Comparison of ENCODE assay signal across 11 cellular contexts in genomic region chr6:111662794-111663231, GRCh38. TPM values are rescaled to one million over a fixed set of nuclear protein-coding genes. Genes with fewer than 3 reads are reported as not detected.
DNase-seq lines count a peak whose midpoint lies in the region; TF ChIP-seq lines count a peak whose summit lies in the region.
"Had no signal": no experiment of that assay in that cellular context is flagged by ENCODE, and none has a peak within 500 bp of the region (broad histone marks: within the 10 kb centered on the region; RNA-seq: fewer than 3 reads in every experiment).

No MANE protein-coding gene starts in this region.

- no peaks in the 10 kb centered on the region for H3K4me1 Mint-ChIP-seq in activated naive CD4-positive, alpha-beta T cell treated with anti-CD3 and anti-CD28 coated beads, Interleukin-2, amount 10 ng/mL, durations not matched to agents 7 days and 5 days

- TF ChIP-seq CTCF in choroid plexus epithelial cell (conservative IDR thresholded peaks at IDR 0.05; ENCODE audit: low read depth, low read length), result no peak
- no peak for TF ChIP-seq CTCF in vagina (IDR thresholded peaks at IDR 0.05)

- no peaks in the 10 kb centered on the region for H3K27me3 Mint-ChIP-seq in activated naive CD4-positive, alpha-beta T cell treated with anti-CD3 and anti-CD28 coated beads, Interleukin-2, amount 10 ng/mL, durations not matched to agents 7 days and 5 days

- no peak overlapping the region for H3K4me3 Mint-ChIP-seq in activated naive CD4-positive, alpha-beta T cell treated with anti-CD3 and anti-CD28 coated beads, Interleukin-2, amount 10 ng/mL, durations not matched to agents 7 days and 5 days
- H3K4me3 Mint-ChIP-seq: T-helper 1 cell treated with Interleukin-12 subunit alpha and Interleukin-12 subunit beta and Interleukin-4 antibody, amounts not matched to agents 30 μg/mL and 1 μg/mL, for 36 hours had no signal

- TF ChIP-seq POLR2A in vagina (IDR thresholded peaks at IDR 0.05), result no peak

- H3K36me3 Mint-ChIP-seq in activated naive CD4-positive, alpha-beta T cell treated with anti-CD3 and anti-CD28 coated beads, Interleukin-2, amount 10 ng/mL, durations not matched to agents 7 days and 5 days, result peaks cover 46% of the 10 kb centered on the region

- peak overlapping the region; percentile 80 for H3K27ac ChIP-seq in vagina
- H3K27ac ChIP-seq: BLaER1 treated with 17β-estradiol and CSF1 and Interleukin-3, amounts not matched to agents 10 nM and 100 nM; pancreas had no signal

- H3K9me3 Mint-ChIP-seq in activated naive CD4-positive, alpha-beta T cell treated with anti-CD3 and anti-CD28 coated beads, Interleukin-2, amount 10 ng/mL, durations not matched to agents 7 days and 5 days, result no peaks in the 10 kb centered on the region
- H3K9me3 Mint-ChIP-seq: T-helper 1 cell treated with Interleukin-12 subunit alpha and Interleukin-12 subunit beta and Interleukin-4 antibody, amounts not matched to agents 30 μg/mL and 1 μg/mL, for 36 hours had no signal

- DNase-seq in activated naive CD4-positive, alpha-beta T cell treated with anti-CD3 and anti-CD28 coated beads, Interleukin-2, amount 10 ng/mL, durations not matched to agents 7 days and 5 days, result no peak
- DNase-seq in activated naive CD4-positive, alpha-beta T cell treated with anti-CD3 and anti-CD28 coated beads, Interleukin-2, amount 50 U/mL, for 16 hours, result no peak
- DNase-seq in choroid plexus epithelial cell (ENCODE audit: low read depth) (peak; percentile 23), myocyte (ENCODE audit: low read depth) (peak; percentile 20), vagina (ENCODE audit: extremely low spot score in 2 of 2) (peak in 1 of 2 donors; percentile 87), DMS153 (lab: John Stamatoyannopoulos, UW) (no peak), ureter (ENCODE audit: low spot score) (no peak)
- no peak for DNase-seq in activated effector memory CD4-positive, alpha-beta T cell treated with anti-CD3 and anti-CD28 coated beads, Interleukin-2, amount 50 U/mL, for 16 hours
- DNase-seq: pancreas had no signal

- H3K4me1 ChIP-seq in vagina, result peaks cover 71% of the 10 kb centered on the region
- H3K4me1 ChIP-seq: pancreas had no signal

- no peaks in the 10 kb centered on the region for H3K9me3 ChIP-seq in vagina
- H3K9me3 ChIP-seq: BLaER1 treated with 17β-estradiol and CSF1 and Interleukin-3, amounts not matched to agents 10 nM and 100 nM; pancreas had no signal

- CTCF ChIA-PET in activated naive CD4-positive, alpha-beta T cell treated with anti-CD3 and anti-CD28 coated beads, Interleukin-2, amount 10 ng/mL, durations not matched to agents 7 days and 5 days (lab: Charles Lee), result no interaction called here

- H3K27ac Mint-ChIP-seq in activated naive CD4-positive, alpha-beta T cell treated with anti-CD3 and anti-CD28 coated beads, Interleukin-2, amount 10 ng/mL, durations not matched to agents 7 days and 5 days, result peak overlapping the region; percentile 49
- H3K27ac Mint-ChIP-seq: T-helper 1 cell treated with Interleukin-12 subunit alpha and Interleukin-12 subunit beta and Interleukin-4 antibody, amounts not matched to agents 30 μg/mL and 1 μg/mL, for 36 hours had no signal

- no peaks in the 10 kb centered on the region for H3K27me3 ChIP-seq in vagina
- H3K27me3 ChIP-seq: BLaER1 treated with 17β-estradiol and CSF1 and Interleukin-3, amounts not matched to agents 10 nM and 100 nM; pancreas had no signal

- H3K4me3 ChIP-seq in choroid plexus epithelial cell (ENCODE audit: low read depth, low read length) (no peak overlapping the region), vagina (no peak overlapping the region)
- H3K4me3 ChIP-seq: BLaER1 treated with 17β-estradiol and CSF1 and Interleukin-3, amounts not matched to agents 10 nM and 100 nM; pancreas had no signal

- intact Hi-C loops in vagina (cut with DNase I), result loop anchor here (5.0 kb wide), 1 partner anchor 61 kb away; no protein-coding TSS in a partner anchor

- H3K36me3 ChIP-seq in vagina, result no peaks in the 10 kb centered on the region
- H3K36me3 ChIP-seq: pancreas had no signal

RNA-seq across cellular contexts. Expression of gene TRAF3IP2, which starts 57.1 kb away (rescaled TPM):
- total RNA-seq in myocyte, result 14.6 and 19.7 TPM in 2 replicates
- polyA plus RNA-seq in myocyte (2012), result 21.3 TPM
- total RNA-seq in vagina, result 35.1 TPM
- 45.3 TPM for total RNA-seq in ureter

Comparison
In these comparisons a context has a peak if more than half of its experiments do, and no peak if none do; other contexts are left out.
1. DNase-seq: peak in choroid plexus epithelial cell (single experiment) and myocyte (single experiment); none in activated naive CD4-positive, alpha-beta T cell treated with anti-CD3 and anti-CD28 coated beads, Interleukin-2, amount 10 ng/mL, durations not matched to agents 7 days and 5 days (single experiment), activated naive CD4-positive, alpha-beta T cell treated with anti-CD3 and anti-CD28 coated beads, Interleukin-2, amount 50 U/mL, for 16 hours (single experiment), DMS153 (single experiment), ureter (single experiment) and activated effector memory CD4-positive, alpha-beta T cell treated with anti-CD3 and anti-CD28 coated beads, Interleukin-2, amount 50 U/mL, for 16 hours (single experiment).